ENCODE assay signal across 1 cellular context in the genomic region with DNA sequence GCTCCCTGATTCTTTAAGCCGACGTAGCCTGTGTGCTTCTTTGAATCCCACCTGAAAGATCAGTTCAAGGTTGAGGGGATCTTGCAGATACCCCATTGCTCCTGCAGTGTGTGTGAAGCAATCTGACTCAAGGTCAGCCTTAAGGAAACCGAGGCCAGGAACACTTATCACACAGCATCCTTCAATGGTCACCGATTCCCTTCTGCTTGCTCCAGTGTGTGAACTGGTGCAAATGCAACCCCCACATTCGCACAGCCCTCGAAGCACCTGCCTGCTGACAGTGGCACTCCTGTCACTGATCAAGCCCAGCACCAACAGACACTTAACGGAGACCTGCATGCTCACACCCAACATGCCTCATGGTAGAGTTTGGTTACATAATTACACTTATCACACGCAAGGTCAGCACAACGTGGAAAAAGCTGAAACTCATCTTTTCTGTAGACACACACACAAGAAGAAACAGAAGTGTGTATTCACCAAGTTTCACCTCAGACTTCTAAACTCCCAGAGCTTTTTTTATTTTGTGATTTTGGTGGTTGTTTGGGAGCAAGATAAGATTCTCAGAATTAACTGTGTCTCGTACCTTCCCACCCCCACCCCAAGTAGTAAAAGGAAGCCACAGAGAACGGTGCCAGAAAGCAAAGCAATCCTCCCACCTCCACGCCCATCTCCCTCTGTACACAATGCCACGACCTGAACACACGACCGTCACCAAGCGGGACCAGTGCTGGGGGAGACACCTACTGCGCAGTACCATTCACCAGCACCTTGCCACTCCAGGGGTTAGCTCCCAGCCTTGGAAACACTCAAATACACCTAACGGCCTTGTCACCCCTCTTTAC.
A peak's percentile ranks its signal among the peaks of the same experiment; 100 is the strongest.
TF ChIP-seq lines count a peak whose summit lies in the region.

No MANE protein-coding gene starts in this region.

TF ChIP-seq in HepG2, 621 proteins besides CTCF, POLR2A, EP300 and RAD21 (continues in another document):
- TF ChIP-seq, protein P1, sequence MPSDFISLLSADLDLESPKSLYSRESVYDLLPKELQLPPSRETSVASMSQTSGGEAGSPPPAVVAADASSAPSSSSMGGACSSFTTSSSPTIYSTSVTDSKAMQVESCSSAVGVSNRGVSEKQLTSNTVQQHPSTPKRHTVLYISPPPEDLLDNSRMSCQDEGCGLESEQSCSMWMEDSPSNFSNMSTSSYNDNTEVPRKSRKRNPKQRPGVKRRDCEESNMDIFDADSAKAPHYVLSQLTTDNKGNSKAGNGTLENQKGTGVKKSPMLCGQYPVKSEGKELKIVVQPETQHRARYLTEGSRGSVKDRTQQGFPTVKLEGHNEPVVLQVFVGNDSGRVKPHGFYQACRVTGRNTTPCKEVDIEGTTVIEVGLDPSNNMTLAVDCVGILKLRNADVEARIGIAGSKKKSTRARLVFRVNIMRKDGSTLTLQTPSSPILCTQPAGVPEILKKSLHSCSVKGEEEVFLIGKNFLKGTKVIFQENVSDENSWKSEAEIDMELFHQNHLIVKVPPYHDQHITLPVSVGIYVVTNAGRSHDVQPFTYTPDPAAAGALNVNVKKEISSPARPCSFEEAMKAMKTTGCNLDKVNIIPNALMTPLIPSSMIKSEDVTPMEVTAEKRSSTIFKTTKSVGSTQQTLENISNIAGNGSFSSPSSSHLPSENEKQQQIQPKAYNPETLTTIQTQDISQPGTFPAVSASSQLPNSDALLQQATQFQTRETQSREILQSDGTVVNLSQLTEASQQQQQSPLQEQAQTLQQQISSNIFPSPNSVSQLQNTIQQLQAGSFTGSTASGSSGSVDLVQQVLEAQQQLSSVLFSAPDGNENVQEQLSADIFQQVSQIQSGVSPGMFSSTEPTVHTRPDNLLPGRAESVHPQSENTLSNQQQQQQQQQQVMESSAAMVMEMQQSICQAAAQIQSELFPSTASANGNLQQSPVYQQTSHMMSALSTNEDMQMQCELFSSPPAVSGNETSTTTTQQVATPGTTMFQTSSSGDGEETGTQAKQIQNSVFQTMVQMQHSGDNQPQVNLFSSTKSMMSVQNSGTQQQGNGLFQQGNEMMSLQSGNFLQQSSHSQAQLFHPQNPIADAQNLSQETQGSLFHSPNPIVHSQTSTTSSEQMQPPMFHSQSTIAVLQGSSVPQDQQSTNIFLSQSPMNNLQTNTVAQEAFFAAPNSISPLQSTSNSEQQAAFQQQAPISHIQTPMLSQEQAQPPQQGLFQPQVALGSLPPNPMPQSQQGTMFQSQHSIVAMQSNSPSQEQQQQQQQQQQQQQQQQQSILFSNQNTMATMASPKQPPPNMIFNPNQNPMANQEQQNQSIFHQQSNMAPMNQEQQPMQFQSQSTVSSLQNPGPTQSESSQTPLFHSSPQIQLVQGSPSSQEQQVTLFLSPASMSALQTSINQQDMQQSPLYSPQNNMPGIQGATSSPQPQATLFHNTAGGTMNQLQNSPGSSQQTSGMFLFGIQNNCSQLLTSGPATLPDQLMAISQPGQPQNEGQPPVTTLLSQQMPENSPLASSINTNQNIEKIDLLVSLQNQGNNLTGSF (CRISPR knock-in tag; IDR thresholded peaks at IDR 0.05): no peak
- no peak for TF ChIP-seq KLF12 (CRISPR knock-in tag; IDR thresholded peaks at IDR 0.05; ENCODE audit: borderline replicate concordance)
- no peak for TF ChIP-seq ZFP90 (CRISPR knock-in tag; IDR thresholded peaks at IDR 0.05; ENCODE audit: borderline replicate concordance)
- TF ChIP-seq, protein P2, sequence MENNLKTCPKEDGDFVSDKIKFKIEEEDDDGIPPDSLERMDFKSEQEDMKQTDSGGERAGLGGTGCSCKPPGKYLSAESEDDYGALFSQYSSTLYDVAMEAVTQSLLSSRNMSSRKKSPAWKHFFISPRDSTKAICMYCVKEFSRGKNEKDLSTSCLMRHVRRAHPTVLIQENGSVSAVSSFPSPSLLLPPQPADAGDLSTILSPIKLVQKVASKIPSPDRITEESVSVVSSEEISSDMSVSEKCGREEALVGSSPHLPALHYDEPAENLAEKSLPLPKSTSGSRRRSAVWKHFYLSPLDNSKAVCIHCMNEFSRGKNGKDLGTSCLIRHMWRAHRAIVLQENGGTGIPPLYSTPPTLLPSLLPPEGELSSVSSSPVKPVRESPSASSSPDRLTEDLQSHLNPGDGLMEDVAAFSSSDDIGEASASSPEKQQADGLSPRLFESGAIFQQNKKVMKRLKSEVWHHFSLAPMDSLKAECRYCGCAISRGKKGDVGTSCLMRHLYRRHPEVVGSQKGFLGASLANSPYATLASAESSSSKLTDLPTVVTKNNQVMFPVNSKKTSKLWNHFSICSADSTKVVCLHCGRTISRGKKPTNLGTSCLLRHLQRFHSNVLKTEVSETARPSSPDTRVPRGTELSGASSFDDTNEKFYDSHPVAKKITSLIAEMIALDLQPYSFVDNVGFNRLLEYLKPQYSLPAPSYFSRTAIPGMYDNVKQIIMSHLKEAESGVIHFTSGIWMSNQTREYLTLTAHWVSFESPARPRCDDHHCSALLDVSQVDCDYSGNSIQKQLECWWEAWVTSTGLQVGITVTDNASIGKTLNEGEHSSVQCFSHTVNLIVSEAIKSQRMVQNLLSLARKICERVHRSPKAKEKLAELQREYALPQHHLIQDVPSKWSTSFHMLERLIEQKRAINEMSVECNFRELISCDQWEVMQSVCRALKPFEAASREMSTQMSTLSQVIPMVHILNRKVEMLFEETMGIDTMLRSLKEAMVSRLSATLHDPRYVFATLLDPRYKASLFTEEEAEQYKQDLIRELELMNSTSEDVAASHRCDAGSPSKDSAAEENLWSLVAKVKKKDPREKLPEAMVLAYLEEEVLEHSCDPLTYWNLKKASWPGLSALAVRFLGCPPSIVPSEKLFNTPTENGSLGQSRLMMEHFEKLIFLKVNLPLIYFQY (CRISPR knock-in tag; IDR thresholded peaks at IDR 0.05; ENCODE audit: borderline replicate concordance): no peak
- TF ChIP-seq EEA1 (CRISPR knock-in tag; IDR thresholded peaks at IDR 0.05; ENCODE audit: borderline replicate concordance): no peak
- no peak for TF ChIP-seq RNF2 (conservative IDR thresholded peaks at IDR 0.05; ENCODE audit: low read depth)
- 0 out of 2 replicates have a peak, but pooled peaks have one; percentile 30 for TF ChIP-seq CHD2 (IDR thresholded peaks at IDR 0.05; ENCODE audit: low read depth, low read length)
- TF ChIP-seq ZNF282 (IDR thresholded peaks at IDR 0.05; ENCODE audit: partially characterized antibody): no peak
- TF ChIP-seq ZNF615 (CRISPR knock-in tag; IDR thresholded peaks at IDR 0.05; ENCODE audit: borderline replicate concordance): no peak
- TF ChIP-seq HIVEP1 (CRISPR knock-in tag; IDR thresholded peaks at IDR 0.05): no peak
- TF ChIP-seq BHLHE40 (IDR thresholded peaks at IDR 0.05; ENCODE audit: low read length): no peak
- TF ChIP-seq, protein P3, sequence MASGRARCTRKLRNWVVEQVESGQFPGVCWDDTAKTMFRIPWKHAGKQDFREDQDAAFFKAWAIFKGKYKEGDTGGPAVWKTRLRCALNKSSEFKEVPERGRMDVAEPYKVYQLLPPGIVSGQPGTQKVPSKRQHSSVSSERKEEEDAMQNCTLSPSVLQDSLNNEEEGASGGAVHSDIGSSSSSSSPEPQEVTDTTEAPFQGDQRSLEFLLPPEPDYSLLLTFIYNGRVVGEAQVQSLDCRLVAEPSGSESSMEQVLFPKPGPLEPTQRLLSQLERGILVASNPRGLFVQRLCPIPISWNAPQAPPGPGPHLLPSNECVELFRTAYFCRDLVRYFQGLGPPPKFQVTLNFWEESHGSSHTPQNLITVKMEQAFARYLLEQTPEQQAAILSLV (CRISPR knock-in tag; IDR thresholded peaks at IDR 0.05; ENCODE audit: borderline replicate concordance): no peak
- TF ChIP-seq RBM22 (optimal IDR thresholded peaks at IDR 0.05; ENCODE audit: low read length): peak; percentile 78
- peak; percentile 62 to 76 for TF ChIP-seq MAFK (conservative IDR thresholded peaks at IDR 0.05 in 1 of 2, IDR thresholded peaks at IDR 0.05 in 1 of 2; ENCODE audit: low read length in 2 of 2)
- TF ChIP-seq, protein P4, sequence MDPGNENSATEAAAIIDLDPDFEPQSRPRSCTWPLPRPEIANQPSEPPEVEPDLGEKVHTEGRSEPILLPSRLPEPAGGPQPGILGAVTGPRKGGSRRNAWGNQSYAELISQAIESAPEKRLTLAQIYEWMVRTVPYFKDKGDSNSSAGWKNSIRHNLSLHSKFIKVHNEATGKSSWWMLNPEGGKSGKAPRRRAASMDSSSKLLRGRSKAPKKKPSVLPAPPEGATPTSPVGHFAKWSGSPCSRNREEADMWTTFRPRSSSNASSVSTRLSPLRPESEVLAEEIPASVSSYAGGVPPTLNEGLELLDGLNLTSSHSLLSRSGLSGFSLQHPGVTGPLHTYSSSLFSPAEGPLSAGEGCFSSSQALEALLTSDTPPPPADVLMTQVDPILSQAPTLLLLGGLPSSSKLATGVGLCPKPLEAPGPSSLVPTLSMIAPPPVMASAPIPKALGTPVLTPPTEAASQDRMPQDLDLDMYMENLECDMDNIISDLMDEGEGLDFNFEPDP (CRISPR knock-in tag; conservative IDR thresholded peaks at IDR 0.05): 0 out of 2 replicates have a peak, but pooled peaks have one; percentile 57
- no peak for TF ChIP-seq AHR (CRISPR knock-in tag; IDR thresholded peaks at IDR 0.05)
- TF ChIP-seq NFYC (CRISPR knock-in tag; IDR thresholded peaks at IDR 0.05): no peak
- TF ChIP-seq MAFF (IDR thresholded peaks at IDR 0.05; ENCODE audit: low read depth, low read length): peak; percentile 54; the same call in 1 of the 2 replicates
- TF ChIP-seq, protein P5, sequence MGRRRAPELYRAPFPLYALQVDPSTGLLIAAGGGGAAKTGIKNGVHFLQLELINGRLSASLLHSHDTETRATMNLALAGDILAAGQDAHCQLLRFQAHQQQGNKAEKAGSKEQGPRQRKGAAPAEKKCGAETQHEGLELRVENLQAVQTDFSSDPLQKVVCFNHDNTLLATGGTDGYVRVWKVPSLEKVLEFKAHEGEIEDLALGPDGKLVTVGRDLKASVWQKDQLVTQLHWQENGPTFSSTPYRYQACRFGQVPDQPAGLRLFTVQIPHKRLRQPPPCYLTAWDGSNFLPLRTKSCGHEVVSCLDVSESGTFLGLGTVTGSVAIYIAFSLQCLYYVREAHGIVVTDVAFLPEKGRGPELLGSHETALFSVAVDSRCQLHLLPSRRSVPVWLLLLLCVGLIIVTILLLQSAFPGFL (CRISPR knock-in tag; IDR thresholded peaks at IDR 0.05): 0 out of 2 replicates have a peak, but pooled peaks have one; percentile 43
- no peak for TF ChIP-seq RXRB (CRISPR knock-in tag; IDR thresholded peaks at IDR 0.05; ENCODE audit: borderline replicate concordance)
- no peak for TF ChIP-seq ZNF773 (CRISPR knock-in tag; IDR thresholded peaks at IDR 0.05; ENCODE audit: borderline replicate concordance)
- TF ChIP-seq, protein P6, sequence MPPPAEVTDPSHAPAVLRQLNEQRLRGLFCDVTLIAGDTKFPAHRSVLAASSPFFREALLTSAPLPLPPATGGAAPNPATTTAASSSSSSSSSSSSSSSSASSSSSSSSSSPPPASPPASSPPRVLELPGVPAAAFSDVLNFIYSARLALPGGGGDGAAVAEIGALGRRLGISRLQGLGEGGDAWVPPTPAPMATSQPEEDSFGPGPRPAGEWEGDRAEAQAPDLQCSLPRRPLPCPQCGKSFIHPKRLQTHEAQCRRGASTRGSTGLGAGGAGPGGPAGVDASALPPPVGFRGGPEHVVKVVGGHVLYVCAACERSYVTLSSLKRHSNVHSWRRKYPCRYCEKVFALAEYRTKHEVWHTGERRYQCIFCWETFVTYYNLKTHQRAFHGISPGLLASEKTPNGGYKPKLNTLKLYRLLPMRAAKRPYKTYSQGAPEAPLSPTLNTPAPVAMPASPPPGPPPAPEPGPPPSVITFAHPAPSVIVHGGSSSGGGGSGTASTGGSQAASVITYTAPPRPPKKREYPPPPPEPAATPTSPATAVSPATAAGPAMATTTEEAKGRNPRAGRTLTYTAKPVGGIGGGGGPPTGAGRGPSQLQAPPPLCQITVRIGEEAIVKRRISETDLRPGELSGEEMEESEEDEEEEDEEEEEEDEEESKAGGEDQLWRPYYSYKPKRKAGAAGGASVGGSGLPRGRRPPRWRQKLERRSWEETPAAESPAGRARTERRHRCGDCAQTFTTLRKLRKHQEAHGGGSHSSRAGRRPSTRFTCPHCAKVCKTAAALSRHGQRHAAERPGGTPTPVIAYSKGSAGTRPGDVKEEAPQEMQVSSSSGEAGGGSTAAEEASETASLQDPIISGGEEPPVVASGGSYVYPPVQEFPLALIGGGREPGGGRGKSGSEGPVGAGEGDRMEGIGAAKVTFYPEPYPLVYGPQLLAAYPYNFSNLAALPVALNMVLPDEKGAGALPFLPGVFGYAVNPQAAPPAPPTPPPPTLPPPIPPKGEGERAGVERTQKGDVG (CRISPR knock-in tag; IDR thresholded peaks at IDR 0.05; ENCODE audit: borderline replicate concordance): no peak
- no peak for TF ChIP-seq IKZF1 (IDR thresholded peaks at IDR 0.05)
- TF ChIP-seq, protein P7, sequence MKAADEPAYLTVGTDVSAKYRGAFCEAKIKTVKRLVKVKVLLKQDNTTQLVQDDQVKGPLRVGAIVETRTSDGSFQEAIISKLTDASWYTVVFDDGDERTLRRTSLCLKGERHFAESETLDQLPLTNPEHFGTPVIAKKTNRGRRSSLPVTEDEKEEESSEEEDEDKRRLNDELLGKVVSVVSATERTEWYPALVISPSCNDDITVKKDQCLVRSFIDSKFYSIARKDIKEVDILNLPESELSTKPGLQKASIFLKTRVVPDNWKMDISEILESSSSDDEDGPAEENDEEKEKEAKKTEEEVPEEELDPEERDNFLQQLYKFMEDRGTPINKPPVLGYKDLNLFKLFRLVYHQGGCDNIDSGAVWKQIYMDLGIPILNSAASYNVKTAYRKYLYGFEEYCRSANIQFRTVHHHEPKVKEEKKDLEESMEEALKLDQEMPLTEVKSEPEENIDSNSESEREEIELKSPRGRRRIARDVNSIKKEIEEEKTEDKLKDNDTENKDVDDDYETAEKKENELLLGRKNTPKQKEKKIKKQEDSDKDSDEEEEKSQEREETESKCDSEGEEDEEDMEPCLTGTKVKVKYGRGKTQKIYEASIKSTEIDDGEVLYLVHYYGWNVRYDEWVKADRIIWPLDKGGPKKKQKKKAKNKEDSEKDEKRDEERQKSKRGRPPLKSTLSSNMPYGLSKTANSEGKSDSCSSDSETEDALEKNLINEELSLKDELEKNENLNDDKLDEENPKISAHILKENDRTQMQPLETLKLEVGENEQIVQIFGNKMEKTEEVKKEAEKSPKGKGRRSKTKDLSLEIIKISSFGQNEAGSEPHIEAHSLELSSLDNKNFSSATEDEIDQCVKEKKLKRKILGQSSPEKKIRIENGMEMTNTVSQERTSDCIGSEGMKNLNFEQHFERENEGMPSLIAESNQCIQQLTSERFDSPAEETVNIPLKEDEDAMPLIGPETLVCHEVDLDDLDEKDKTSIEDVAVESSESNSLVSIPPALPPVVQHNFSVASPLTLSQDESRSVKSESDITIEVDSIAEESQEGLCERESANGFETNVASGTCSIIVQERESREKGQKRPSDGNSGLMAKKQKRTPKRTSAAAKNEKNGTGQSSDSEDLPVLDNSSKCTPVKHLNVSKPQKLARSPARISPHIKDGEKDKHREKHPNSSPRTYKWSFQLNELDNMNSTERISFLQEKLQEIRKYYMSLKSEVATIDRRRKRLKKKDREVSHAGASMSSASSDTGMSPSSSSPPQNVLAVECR (CRISPR knock-in tag; IDR thresholded peaks at IDR 0.05; ENCODE audit: borderline replicate concordance): 0 out of 2 replicates have a peak, but pooled peaks have one; percentile 18
- TF ChIP-seq, protein P8, sequence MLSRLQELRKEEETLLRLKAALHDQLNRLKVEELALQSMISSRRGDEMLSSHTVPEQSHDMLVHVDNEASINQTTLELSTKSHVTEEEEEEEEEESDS (CRISPR knock-in tag; IDR thresholded peaks at IDR 0.05; ENCODE audit: borderline replicate concordance): no peak
- TF ChIP-seq ZNF24 (IDR thresholded peaks at IDR 0.05): no peak
